Comparison of ENCODE assay signal across 8 cellular contexts in the genomic region with DNA sequence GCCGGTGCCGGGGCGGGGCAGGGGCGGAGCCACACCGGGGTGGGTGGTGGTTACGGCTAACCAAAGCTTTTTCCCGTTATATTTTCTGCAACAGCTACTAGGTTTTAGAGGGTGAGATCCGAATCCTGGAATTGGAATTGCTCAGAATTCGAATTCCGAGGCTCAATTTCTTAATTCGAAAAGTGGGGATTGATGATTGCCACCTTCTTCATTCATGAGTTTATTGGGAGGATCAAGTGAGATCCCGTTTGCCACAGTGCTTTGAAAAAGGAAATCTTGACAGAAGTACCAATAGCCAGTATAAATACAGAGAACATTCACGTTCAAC. TPM values are rescaled to one million over a fixed set of nuclear protein-coding genes. Genes with fewer than 3 reads are reported as not detected.
DNase-seq lines count a peak whose midpoint lies in the region; ATAC-seq and TF ChIP-seq lines count a peak whose summit lies in the region.

No MANE protein-coding gene starts in this region.

- H3K27me3 ChIP-seq in cardiac muscle cell, result no peaks in the 10 kb centered on the region
- H3K27me3 ChIP-seq in adipocyte (replicated peaks; ENCODE audit: control insufficient read depth, insufficient read depth, low read length), result no peaks in the 10 kb centered on the region
- no peaks in the 10 kb centered on the region for H3K27me3 ChIP-seq in lower lobe of right lung (ENCODE audit: low read depth)
- no peaks in the 10 kb centered on the region for H3K27me3 ChIP-seq in upper lobe of left lung

- H3K36me3 ChIP-seq in cardiac muscle cell (no peaks in the 10 kb centered on the region), adipocyte (ENCODE audit: control insufficient read depth, insufficient read depth, low read length, severe bottlenecking) (peaks cover 4% of the 10 kb centered on the region), lower lobe of right lung (no peaks in the 10 kb centered on the region), upper lobe of left lung (no peaks in the 10 kb centered on the region)

- DNase-seq in cardiac muscle cell (ENCODE audit: low read depth in 1 of 2, low spot score in 1 of 2), result no peak
- no peak for DNase-seq in Right ventricle myocardium superior
- no peak for DNase-seq in adipocyte (ENCODE audit: low read depth)
- no peak for DNase-seq in lower lobe of right lung
- no peak for DNase-seq in upper lobe of left lung
- DNase-seq in NCI-H69 (lab: John Stamatoyannopoulos, UW), result no peak
- DNase-seq in glomerular visceral epithelial cell (ENCODE audit: extremely low spot score), result no peak
- no peak for DNase-seq in mucosa of gallbladder (ENCODE audit: low spot score)

- H3K9me3 ChIP-seq in cardiac muscle cell (ENCODE audit: low read depth) (no peaks in the 10 kb centered on the region), adipocyte (ENCODE audit: control insufficient read depth, low read length) (no peaks in the 10 kb centered on the region), lower lobe of right lung (no peaks in the 10 kb centered on the region), upper lobe of left lung (no peaks in the 10 kb centered on the region)

- no peak for TF ChIP-seq CTCF in cardiac muscle cell (IDR thresholded peaks at IDR 0.05; ENCODE audit: low read depth, low read length)
- TF ChIP-seq CTCF in lower lobe of right lung (IDR thresholded peaks at IDR 0.05), result no peak
- TF ChIP-seq CTCF in upper lobe of left lung (IDR thresholded peaks at IDR 0.05), result no peak

- peaks cover 10% of the 10 kb centered on the region for H3K4me1 ChIP-seq in cardiac muscle cell (ENCODE audit: low read depth)
- H3K4me1 ChIP-seq in adipocyte (ENCODE audit: control insufficient read depth, insufficient read depth, low read length), result peaks cover 24% of the 10 kb centered on the region
- H3K4me1 ChIP-seq in lower lobe of right lung, result peaks cover 17% of the 10 kb centered on the region
- H3K4me1 ChIP-seq in upper lobe of left lung, result peaks cover 17 to 30% (median 23%) of the 10 kb centered on the region in 4 donors

- TF ChIP-seq EP300 in upper lobe of left lung (IDR thresholded peaks at IDR 0.05), result no peak

- H3K9ac ChIP-seq in adipocyte (ENCODE audit: low read length), result peak overlapping the region; percentile 83

- no peak for ATAC-seq in Right ventricle myocardium superior (ENCODE audit: poor library complexity)
- no peak for ATAC-seq in lower lobe of right lung
- ATAC-seq in upper lobe of left lung (ENCODE audit: low FRiP score in 2 of 2), result no peak

- 0 to 2% methylated on average over 8 to 11 of the region's 13 CpGs for WGBS in upper lobe of left lung, 2 donors

- H3K4me3 ChIP-seq in cardiac muscle cell, result peak overlapping the region; percentile 82
- peak overlapping the region; percentile 94 for H3K4me3 ChIP-seq in adipocyte (ENCODE audit: low read length)
- H3K4me3 ChIP-seq in lower lobe of right lung, result peak overlapping the region; percentile 72
- H3K4me3 ChIP-seq in upper lobe of left lung, result peak overlapping the region; percentile 34 to 75 (median 66)

- H3K27ac ChIP-seq in cardiac muscle cell (peak overlapping the region; percentile 100), lower lobe of right lung (peak overlapping the region; percentile 98), upper lobe of left lung (peak overlapping the region; percentile 97 to 98 (median 98))

- no peak for TF ChIP-seq POLR2A in upper lobe of left lung (IDR thresholded peaks at IDR 0.05)

- intact Hi-C loops in Right ventricle myocardium superior (cut with DNase I), result no loop called here
- intact Hi-C loops in lower lobe of right lung (cut with DNase I), result no loop called here

RNA-seq across cellular contexts. Expression of a gene that starts 0.2 kb away (rescaled TPM):
- total RNA-seq in cardiac muscle cell (28.8 and 35.6 TPM in 2 replicates), Right ventricle myocardium superior (9.6 TPM), lower lobe of right lung (20.8 TPM), upper lobe of left lung (10 to 100 TPM in 5 of 6 donors, 1 to 10 TPM in 1; 5.9 to 32.5 (median 15.4) TPM), mucosa of gallbladder (17.8 TPM)
- polyA plus RNA-seq in cardiac muscle cell, result 67.8 and 73.1 TPM in 2 replicates

RNA-seq across cellular contexts. Expression of a gene that starts 0.5 kb away (rescaled TPM):
- total RNA-seq in cardiac muscle cell (9.2 and 9.5 TPM in 2 replicates), Right ventricle myocardium superior (3.6 TPM), lower lobe of right lung (15.2 TPM), upper lobe of left lung (10 to 100 TPM; 11.6 to 41.9 (median 14.9) TPM), mucosa of gallbladder (16.6 TPM)
- 4.1 and 5.7 TPM in 2 replicates for polyA plus RNA-seq in cardiac muscle cell

RNA-seq across cellular contexts. Expression of a gene that starts 29.0 kb away (rescaled TPM):
- total RNA-seq in cardiac muscle cell (22.6 and 24.3 TPM in 2 replicates), Right ventricle myocardium superior (8.5 TPM), lower lobe of right lung (11.9 TPM), upper lobe of left lung (10 to 100 TPM in 2 of 6 donors, 1 to 10 TPM in 4; 7.0 to 17.8 (median 9.4) TPM), mucosa of gallbladder (10.6 TPM)
- 18.6 and 25.9 TPM in 2 replicates for polyA plus RNA-seq in cardiac muscle cell

RNA-seq across cellular contexts. Expression of a gene that starts 32.6 kb away (rescaled TPM):
- total RNA-seq in cardiac muscle cell, result 0.21 and 0.69 TPM in 2 replicates
- polyA plus RNA-seq in cardiac muscle cell, result 0.35 and 0.99 TPM in 2 replicates
- total RNA-seq in Right ventricle myocardium superior, result not detected
- total RNA-seq in lower lobe of right lung, result not detected
- 1 to 10 TPM in 1 of 6 donors, under 1 TPM in 3, not detected in 2; 0.07 to 2.1 (median 0.14) TPM for total RNA-seq in upper lobe of left lung
- total RNA-seq in mucosa of gallbladder, result 0.06 TPM

RNA-seq across cellular contexts. Expression of a gene that starts 50.4 kb away (rescaled TPM):
- total RNA-seq in cardiac muscle cell (4.5 and 7.3 TPM in 2 replicates), Right ventricle myocardium superior (7.6 TPM), lower lobe of right lung (5.6 TPM), upper lobe of left lung (1 to 10 TPM in 5 of 6 donors, under 1 TPM in 1; 0.55 to 7.4 (median 2.5) TPM), mucosa of gallbladder (6.7 TPM)
- 18.5 and 22.1 TPM in 2 replicates for polyA plus RNA-seq in cardiac muscle cell
